Comparison of ENCODE assay signal across 19 cellular contexts in genomic region chr10:35824704-35825103, GRCh38.
"Had no signal": no experiment of that assay in that cellular context is flagged by ENCODE, and none has a peak within 500 bp of the region (broad histone marks: within the 10 kb centered on the region; RNA-seq: fewer than 3 reads in every experiment).

No MANE protein-coding gene starts in this region.

- H3K4me1 ChIP-seq: colonic mucosa, lower lobe of right lung had no signal

- H3K4me3 ChIP-seq: colonic mucosa, dorsolateral prefrontal cortex, heart right ventricle, lower lobe of right lung, stomach, testis, upper lobe of right lung had no signal

- H3K27me3 ChIP-seq: colonic mucosa, dorsolateral prefrontal cortex, heart right ventricle, stomach, testis, upper lobe of right lung had no signal

- ATAC-seq: effector memory CD8-positive, alpha-beta T cell; esophagus mucosa; heart right ventricle; left lobe of liver; lower lobe of right lung; naive thymus-derived CD4-positive, alpha-beta T cell; SK-N-SH treated with all-trans-retinoic acid at 6 μM for 48 hours; stimulated activated memory B cell treated with anti-CD40 and anti-IgM and Interleukin-4, amounts not matched to agents 10 μg/mL and 1 μg/mL and 100 μg/mL, for 72 hours; upper lobe of right lung had no signal

- H3K36me3 ChIP-seq: colonic mucosa, heart right ventricle, lower lobe of right lung, stomach, upper lobe of right lung had no signal

- DNase-seq: activated CD4-positive, CD25-positive, alpha-beta regulatory T cell treated with anti-CD3 and anti-CD28 coated beads, Interleukin-2, amount 50 U/mL, for 72 hours; activated gamma-delta T cell treated with Interleukin-2 at 50 U/mL for 16 hours; activated T-cell treated with anti-CD3 and anti-CD28 coated beads, Interleukin-2, amount 50 U/mL, for 1 hour; aorta; colonic mucosa; dorsolateral prefrontal cortex; effector memory CD8-positive, alpha-beta T cell; heart right ventricle; lower lobe of right lung; naive thymus-derived CD4-positive, alpha-beta T cell; stimulated activated CD4-positive, alpha-beta T cell treated with anti-CD3 and anti-CD28 coated beads, Interleukin-12 subunit alpha, Interleukin-12 subunit beta, amount 100 ng/mL, for 4 hours; stomach; testis; upper lobe of right lung had no signal

- H3K27ac ChIP-seq: colonic mucosa, lower lobe of right lung, stomach, testis, upper lobe of right lung, VCaP had no signal

- H3K9me3 ChIP-seq: colonic mucosa, heart right ventricle, lower lobe of right lung, stomach, testis, upper lobe of right lung had no signal
